8 cellular contexts compared by ENCODE assay signal in the genomic region with DNA sequence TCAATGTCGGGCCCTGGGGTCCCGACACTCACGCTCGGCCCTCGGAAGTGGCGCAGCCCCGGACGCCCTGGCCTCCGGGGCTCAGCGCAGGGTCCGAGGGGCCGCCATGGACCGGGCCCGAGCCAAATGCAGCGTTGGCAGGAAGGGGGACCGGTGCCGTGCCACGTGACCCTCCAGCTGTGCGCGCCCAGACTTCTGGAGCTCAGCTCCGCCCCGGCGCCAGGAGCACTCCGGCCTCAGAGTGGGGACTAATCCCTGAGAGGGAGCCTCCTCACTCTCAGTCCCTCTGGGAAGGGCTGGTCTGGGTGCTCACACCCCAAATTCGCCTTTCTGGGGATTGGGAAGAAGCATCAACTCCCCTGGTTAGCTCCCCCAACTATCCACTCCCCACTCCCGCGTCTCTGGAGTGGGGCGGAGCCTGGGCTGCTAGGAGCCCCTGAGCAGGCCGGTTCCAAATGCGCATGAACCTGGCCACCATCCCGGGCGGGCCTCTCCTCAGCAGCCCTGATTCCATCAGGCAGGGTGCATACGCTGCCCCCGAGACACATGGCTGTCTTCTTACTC. TPM values are rescaled to one million over a fixed set of nuclear protein-coding genes. Genes with fewer than 3 reads are reported as not detected.
A peak's percentile ranks its signal among the peaks of the same experiment; 100 is the strongest.
DNase-seq lines count a peak whose midpoint lies in the region; ATAC-seq and TF ChIP-seq lines count a peak whose summit lies in the region.

A gene with protein sequence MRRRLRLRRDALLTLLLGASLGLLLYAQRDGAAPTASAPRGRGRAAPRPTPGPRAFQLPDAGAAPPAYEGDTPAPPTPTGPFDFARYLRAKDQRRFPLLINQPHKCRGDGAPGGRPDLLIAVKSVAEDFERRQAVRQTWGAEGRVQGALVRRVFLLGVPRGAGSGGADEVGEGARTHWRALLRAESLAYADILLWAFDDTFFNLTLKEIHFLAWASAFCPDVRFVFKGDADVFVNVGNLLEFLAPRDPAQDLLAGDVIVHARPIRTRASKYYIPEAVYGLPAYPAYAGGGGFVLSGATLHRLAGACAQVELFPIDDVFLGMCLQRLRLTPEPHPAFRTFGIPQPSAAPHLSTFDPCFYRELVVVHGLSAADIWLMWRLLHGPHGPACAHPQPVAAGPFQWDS (minus strand): TSS at position 166 of the 564 bp plus-strand sequence. CDS start 513 bp downstream, outside the sequence.

- peak; percentile 78 for DNase-seq in Daoy (ENCODE audit: low read depth)
- DNase-seq in NCI-H1105 treated with DMSO at 0.1 percent for 48 hours (lab: John Stamatoyannopoulos, UW), result peak; percentile 51
- peak; percentile 72 for DNase-seq in activated naive CD4-positive, alpha-beta T cell treated with anti-CD3 and anti-CD28 coated beads, Interleukin-2, amount 10 ng/mL, durations not matched to agents 7 days and 5 days
- DNase-seq in glutamatergic neuron, result peak; percentile 41
- no peak for DNase-seq in neuronal stem cell (ENCODE audit: low spot score)
- DNase-seq in KBM-7, result no peak

- TF ChIP-seq CTCF in glutamatergic neuron (IDR thresholded peaks at IDR 0.05; ENCODE audit: partially characterized antibody, unreplicated experiment), result no peak

- no CpG with 5 or more reads among the region's 34 CpGs for WGBS in neuronal stem cell (ENCODE audit: extremely low coverage in 2 of 2, insufficient read length in 2 of 2, insufficient replicate concordance in 1 of 2), 2 donors

- peaks cover 20% of the 10 kb centered on the region for H3K27me3 Mint-ChIP-seq in activated naive CD4-positive, alpha-beta T cell treated with anti-CD3 and anti-CD28 coated beads, Interleukin-2, amount 10 ng/mL, durations not matched to agents 7 days and 5 days
- peaks cover 24% of the 10 kb centered on the region for H3K27me3 Mint-ChIP-seq in glutamatergic neuron (ENCODE audit: unreplicated experiment)

- H3K9ac ChIP-seq in neuronal stem cell (ENCODE audit: low read depth, low read length, poor library complexity), result peak within 1 kb of the TSS; percentile 53

- peak within 1 kb of the TSS; percentile 76 for H3K27ac Mint-ChIP-seq in activated naive CD4-positive, alpha-beta T cell treated with anti-CD3 and anti-CD28 coated beads, Interleukin-2, amount 10 ng/mL, durations not matched to agents 7 days and 5 days
- no peak within 1 kb of the TSS for H3K27ac Mint-ChIP-seq in glutamatergic neuron (ENCODE audit: unreplicated experiment)

- peak within 1 kb of the TSS; percentile 51 for H2AK5ac ChIP-seq in neuronal stem cell (ENCODE audit: low read depth, low read length)

- H3K4ac ChIP-seq in neuronal stem cell (ENCODE audit: low read length), result no peak within 1 kb of the TSS

- no peaks in the 10 kb centered on the region for H3K9me3 Mint-ChIP-seq in activated naive CD4-positive, alpha-beta T cell treated with anti-CD3 and anti-CD28 coated beads, Interleukin-2, amount 10 ng/mL, durations not matched to agents 7 days and 5 days
- peaks cover 3% of the 10 kb centered on the region for H3K9me3 Mint-ChIP-seq in glutamatergic neuron (ENCODE audit: unreplicated experiment)

- H3K27me3 ChIP-seq in neuronal stem cell (ENCODE audit: control insufficient read depth in 3 of 3, insufficient read depth in 3 of 3, low read depth in 1 of 3, low read length in 3 of 3), result peaks cover 28 to 66% (median 44%) of the 10 kb centered on the region in 3 experiments

- peak within 1 kb of the TSS; percentile 88 for H3K18ac ChIP-seq in neuronal stem cell (ENCODE audit: low read length)

- no peak within 1 kb of the TSS for H4K91ac ChIP-seq in neuronal stem cell (ENCODE audit: low read depth, low read length, poor library complexity)

- peaks cover 44% of the 10 kb centered on the region for H3K36me3 Mint-ChIP-seq in activated naive CD4-positive, alpha-beta T cell treated with anti-CD3 and anti-CD28 coated beads, Interleukin-2, amount 10 ng/mL, durations not matched to agents 7 days and 5 days
- H3K36me3 Mint-ChIP-seq in glutamatergic neuron (ENCODE audit: unreplicated experiment), result peaks cover 9% of the 10 kb centered on the region

- peak; percentile 52 for ATAC-seq in GM21381 (IDR thresholded peaks at IDR 0.05; ENCODE audit: unreplicated experiment)
- ATAC-seq in HG03571 (IDR thresholded peaks at IDR 0.05; ENCODE audit: unreplicated experiment), result no peak

- no peaks in the 10 kb centered on the region for H3K79me1 ChIP-seq in neuronal stem cell (ENCODE audit: low read depth, low read length)

- peak within 1 kb of the TSS; percentile 47 for H2BK120ac ChIP-seq in neuronal stem cell (ENCODE audit: low read depth, low read length)

- H3K23ac ChIP-seq in neuronal stem cell (ENCODE audit: low read depth, low read length, poor library complexity), result peak within 1 kb of the TSS; percentile 91

- H3K4me1 Mint-ChIP-seq in activated naive CD4-positive, alpha-beta T cell treated with anti-CD3 and anti-CD28 coated beads, Interleukin-2, amount 10 ng/mL, durations not matched to agents 7 days and 5 days, result peaks cover 41% of the 10 kb centered on the region
- H3K4me1 Mint-ChIP-seq in glutamatergic neuron (ENCODE audit: low read depth, unreplicated experiment), result peaks cover 3% of the 10 kb centered on the region

- H2AFZ ChIP-seq in neuronal stem cell (ENCODE audit: low read length), result peak within 1 kb of the TSS; percentile 95

- in situ Hi-C loops in KBM-7 (cut with MboI; ENCODE audit: low pct_unique_long_range_greater_than_20kb, low sequenced_read_pairs), result no loop called here

- H3K14ac ChIP-seq in neuronal stem cell (ENCODE audit: low read length), result peak within 1 kb of the TSS; percentile 71

- H3K4me3 Mint-ChIP-seq in activated naive CD4-positive, alpha-beta T cell treated with anti-CD3 and anti-CD28 coated beads, Interleukin-2, amount 10 ng/mL, durations not matched to agents 7 days and 5 days, result peak within 1 kb of the TSS; percentile 70
- H3K4me3 Mint-ChIP-seq in glutamatergic neuron (ENCODE audit: unreplicated experiment), result peak within 1 kb of the TSS; percentile 67

- peak within 1 kb of the TSS; percentile 89 for H2BK15ac ChIP-seq in neuronal stem cell (ENCODE audit: low read length)

- no peak within 1 kb of the TSS for H2BK12ac ChIP-seq in neuronal stem cell (ENCODE audit: low read length)

- no peak within 1 kb of the TSS for H3K27ac ChIP-seq in neuronal stem cell (replicated peaks; ENCODE audit: low read length)

- peak within 1 kb of the TSS; percentile 59 for H2BK5ac ChIP-seq in neuronal stem cell (ENCODE audit: low read length)

- CTCF ChIA-PET in activated naive CD4-positive, alpha-beta T cell treated with anti-CD3 and anti-CD28 coated beads, Interleukin-2, amount 10 ng/mL, durations not matched to agents 7 days and 5 days (lab: Charles Lee), result interaction anchor here (0.7 to 1.7 kb wide), 11 partner anchors 9 to 370 kb away, joined by 3 to 8 read pairs (median 4); no protein-coding TSS in a partner anchor

- H3K4me3 ChIP-seq in neuronal stem cell (ENCODE audit: low read length in 2 of 2), result peak within 1 kb of the TSS; percentile 44 to 84

- H3K4me1 ChIP-seq in neuronal stem cell (ENCODE audit: control insufficient read depth in 2 of 2, insufficient read depth in 1 of 2, low read depth in 1 of 2, low read length in 2 of 2), result peaks cover 2 to 8% of the 10 kb centered on the region in 2 donors

- H3K4me2 ChIP-seq in neuronal stem cell (ENCODE audit: insufficient read depth, low read length, poor library complexity, severe bottlenecking), result peak within 1 kb of the TSS; percentile 89

- H4K8ac ChIP-seq in neuronal stem cell (ENCODE audit: low read depth, low read length), result no peak within 1 kb of the TSS

- peaks cover 0 to 7% of the 10 kb centered on the region in 2 donors for H3K9me3 ChIP-seq in neuronal stem cell (replicated peaks in 1 of 2; ENCODE audit: control insufficient read depth in 2 of 2, insufficient read depth in 1 of 2, low read depth in 1 of 2, low read length in 2 of 2)

- H3K36me3 ChIP-seq in neuronal stem cell (replicated peaks in 1 of 2; ENCODE audit: control insufficient read depth in 2 of 2, insufficient read depth in 2 of 2, low read length in 2 of 2), result peaks cover 16 to 28% of the 10 kb centered on the region in 2 donors

RNA-seq across cellular contexts. Expression of the gene that starts here (rescaled TPM):
- 5.5 and 9.8 TPM in 2 replicates for total RNA-seq in Daoy (2014; rRNA removed; shearing (Covaris generic))
- 1.0 TPM for total RNA-seq in glutamatergic neuron (ENCODE audit: unreplicated experiment)
- polyA plus RNA-seq in neuronal stem cell (2013, experiment 1 of 2), result 2.0 TPM
- polyA plus RNA-seq in neuronal stem cell (2013, experiment 2 of 2), result 2.0 TPM

Comparison
In these comparisons a context has a peak if more than half of its experiments do, and no peak if none do; other contexts are left out.
1. DNase-seq: peak in Daoy (single experiment), NCI-H1105 treated with DMSO at 0.1 percent for 48 hours (single experiment), activated naive CD4-positive, alpha-beta T cell treated with anti-CD3 and anti-CD28 coated beads, Interleukin-2, amount 10 ng/mL, durations not matched to agents 7 days and 5 days (single experiment) and glutamatergic neuron (single experiment); none in neuronal stem cell (single experiment) and KBM-7 (single experiment).